In genomic region chr2:95077521-95077807, GRCh38 we compare ENCODE assay signal across 11 cellular contexts. TPM values are rescaled to one million over a fixed set of nuclear protein-coding genes. Genes with fewer than 3 reads are reported as not detected.
A peak's percentile ranks its signal among the peaks of the same experiment; 100 is the strongest.
DNase-seq lines count a peak whose midpoint lies in the region; ATAC-seq, FAIRE-seq and TF ChIP-seq lines count a peak whose summit lies in the region.
"Had no signal": no experiment of that assay in that cellular context is flagged by ENCODE, and none has a peak within 500 bp of the region (broad histone marks: within the 10 kb centered on the region; RNA-seq: fewer than 3 reads in every experiment).

No MANE protein-coding gene starts in this region.

- in situ Hi-C loops in IMR-90 (cut with MboI; ENCODE audit: low sequenced_read_pairs): loop anchor here (5.0 kb wide), 1 partner anchor 55 kb away; no protein-coding TSS in a partner anchor
- in situ Hi-C loops in K562 (cut with MboI): no loop called here

- no peak overlapping the region for H4K5ac ChIP-seq in IMR-90 (ENCODE audit: low read depth, low read length)

- no peak for TF ChIP-seq POLR2A in IMR-90 (IDR thresholded peaks at IDR 0.05; ENCODE audit: low read depth, low read length)
- no peak for TF ChIP-seq POLR2A in K562 (conservative IDR thresholded peaks at IDR 0.05)

- dilution Hi-C loops in IMR-90 (cut with HindIII; ENCODE audit: low sequenced_read_pairs, unreplicated experiment): no loop called here

- no peak overlapping the region for H2BK120ac ChIP-seq in IMR-90 (ENCODE audit: low read depth, low read length)

- no peak overlapping the region for H4K91ac ChIP-seq in IMR-90 (ENCODE audit: insufficient read depth, low read depth, low read length)

- POLR2A ChIA-PET in IMR-90 (lab: Charles Lee; ENCODE audit: unreplicated experiment): no interaction called here
- POLR2A ChIA-PET in K562 (lab: Yijun Ruan, JAX): interaction anchor here (1.2 kb wide), 1 partner anchor 14 kb away, joined by 5 read pairs; no protein-coding TSS in a partner anchor

- TF ChIP-seq CTCF in IMR-90 (conservative IDR thresholded peaks at IDR 0.05; ENCODE audit: low read depth, low read length) (no peak), K562 (IDR thresholded peaks at IDR 0.05 in 2 of 3, conservative IDR thresholded peaks at IDR 0.05 in 1 of 3; ENCODE audit: insufficient read depth in 2 of 3, low read depth in 1 of 3, low read length in 3 of 3) (peak in 2 of 3 experiments; percentile 3 to 21; a peak in 2 of 6 replicates), nephron (IDR thresholded peaks at IDR 0.05; ENCODE audit: unreplicated experiment in 3 of 3) (no peak)

- H3K4me3 ChIP-seq in IMR-90 (ENCODE audit: insufficient read depth, low read depth, low read length) (no peak overlapping the region), K562 (no peak overlapping the region)

- no peaks in the 10 kb centered on the region for H3K79me2 ChIP-seq in K562 (ENCODE audit: control insufficient read depth, insufficient read depth, low read length)

- H2BK15ac ChIP-seq in IMR-90 (ENCODE audit: low read depth, low read length): no peak overlapping the region

- peak overlapping the region; percentile 75 to 79 (median 79) for H3K4me3 Mint-ChIP-seq in nephron

- no peaks in the 10 kb centered on the region for H3K9me3 ChIP-seq in IMR-90 (ENCODE audit: control insufficient read depth, insufficient read depth, low read length)
- no peaks in the 10 kb centered on the region for H3K9me3 ChIP-seq in K562 (replicated peaks; ENCODE audit: control insufficient read depth, insufficient read depth, low read depth, low read length)
- H3K9me3 ChIP-seq: ovary had no signal

- FAIRE-seq in K562 (lab: Jason Lieb, UNC): no peak

- CTCF ChIA-PET in IMR-90 (lab: Yijun Ruan, JAX): interaction anchor here (0.7 to 1.6 kb wide), 3 partner anchors 12 to 75 kb away, joined by 3 to 11 read pairs (median 8); no protein-coding TSS in a partner anchor
- CTCF ChIA-PET in K562 (lab: Yijun Ruan, JAX; ENCODE audit: low intra/inter-chr PET ratio): interaction anchor here (0.6 to 1.9 kb wide), 3 partner anchors 124 to 238 kb away, joined by 3 to 11 read pairs (median 7); partner anchors contain the start of gene ZNF892

- H3K23ac ChIP-seq in IMR-90 (ENCODE audit: low read depth, low read length): no peak overlapping the region

- H3K27me3 ChIP-seq in IMR-90 (ENCODE audit: control insufficient read depth, insufficient read depth, low read length): peaks cover 41% of the 10 kb centered on the region
- peaks cover 9 to 60% of the 10 kb centered on the region in 2 experiments; a peak in 3 of 5 replicates for H3K27me3 ChIP-seq in K562 (ENCODE audit: control insufficient read depth in 2 of 2, insufficient read depth in 2 of 2, low read length in 2 of 2)
- H3K27me3 ChIP-seq: ovary had no signal

- 0 out of 2 replicates have a peak, but pooled peaks have one; percentile 5 for ATAC-seq in IMR-90 (ENCODE audit: low read depth)
- ATAC-seq in K562: peak; percentile 73
- no peak for ATAC-seq in GM21529 (IDR thresholded peaks at IDR 0.05; ENCODE audit: unreplicated experiment)

- H2AK5ac ChIP-seq in IMR-90 (ENCODE audit: low read depth, low read length): no peak overlapping the region

- H4K8ac ChIP-seq in IMR-90 (ENCODE audit: low read depth in 2 of 2, low read length in 2 of 2): no peak overlapping the region

- H4K20me1 ChIP-seq in IMR-90 (ENCODE audit: insufficient read depth, low read length) (no peaks in the 10 kb centered on the region), K562 (replicated peaks; ENCODE audit: control insufficient read depth, insufficient read depth, low read length) (no peaks in the 10 kb centered on the region; the same call in 1 of the 2 replicates)

- no peak overlapping the region for H2BK5ac ChIP-seq in IMR-90 (ENCODE audit: low read depth, low read length, poor library complexity, severe bottlenecking)

- DNase-seq in NCI-H146 (lab: John Stamatoyannopoulos, UW) (peak; percentile 52), NCI-H146 treated with DMSO at 0.1 percent for 48 hours (lab: John Stamatoyannopoulos, UW; ENCODE audit: unreplicated experiment) (no peak), IMR-90 (no peak), K562 (ENCODE audit: extremely low read depth in 1 of 4, low spot score in 3 of 4) (peak in 1 of 4 experiments; percentile 17), SIG-M5 (lab: John Stamatoyannopoulos, UW) (no peak)
- DNase-seq in NK-92 treated with Interleukin-12 subunit alpha and Interleukin-12 subunit beta, amount 100 ng/mL, for 24 hours (lab: John Stamatoyannopoulos, UW): no peak
- DNase-seq: ACHN; activated effector memory CD4-positive, alpha-beta T cell treated with Interleukin-2 at 50 U/mL for 16 hours; ovary had no signal

- H3K79me1 ChIP-seq in IMR-90 (ENCODE audit: low read depth in 1 of 2, low read length in 2 of 2): no peaks in the 10 kb centered on the region

- TF ChIP-seq RAD21 in IMR-90 (IDR thresholded peaks at IDR 0.05; ENCODE audit: low read length) (no peak), K562 (CRISPR knock-in tag; conservative IDR thresholded peaks at IDR 0.05 in 1 of 2, IDR thresholded peaks at IDR 0.05 in 1 of 2) (no peak)

- H3K27ac ChIP-seq in IMR-90 (ENCODE audit: insufficient read depth, low read length) (no peak overlapping the region), K562 (ENCODE audit: extremely low read depth, low read depth, low read length) (no peak overlapping the region)
- H3K27ac ChIP-seq: ovary had no signal

- H3K9me1 ChIP-seq in IMR-90 (ENCODE audit: insufficient read depth, low read length): no peaks in the 10 kb centered on the region
- H3K9me1 ChIP-seq in K562 (ENCODE audit: control insufficient read depth, insufficient read depth, low read length): no peaks in the 10 kb centered on the region

- BruUV-seq in IMR-90 (replicated peaks; lab: Mats Ljungman, UMichigan) (no TSS peak), K562 (replicated peaks; lab: Mats Ljungman, UMichigan) (no TSS peak)

- H3K14ac ChIP-seq in IMR-90 (replicated peaks; ENCODE audit: low read depth, low read length): no peak overlapping the region

- no peak overlapping the region for H3K9ac ChIP-seq in IMR-90 (ENCODE audit: low read depth, low read length)
- H3K9ac ChIP-seq in K562 (ENCODE audit: insufficient read depth in 1 of 2, low read depth in 2 of 2, low read length in 2 of 2): no peak overlapping the region

- H3K56ac ChIP-seq in IMR-90 (ENCODE audit: extremely low read depth, insufficient read depth, low read length): no peak overlapping the region

- intact Hi-C loops in IMR-90 (cut with micrococcal nuclease) (no loop called here), K562 (cut with micrococcal nuclease) (loop anchor here (5.0 kb wide), 1 partner anchor 130 kb away; the partner anchor contains the start of gene ZNF892)

- peaks cover 46% of the 10 kb centered on the region for H3K27me3 Mint-ChIP-seq in nephron (ENCODE audit: low read depth)

- H3K9me3 Mint-ChIP-seq in nephron: no peaks in the 10 kb centered on the region

- no peaks in the 10 kb centered on the region for H3K36me3 ChIP-seq in IMR-90 (ENCODE audit: control insufficient read depth, insufficient read depth, low read length)
- H3K36me3 ChIP-seq in K562 (ENCODE audit: control insufficient read depth, insufficient read depth, low read length): no peaks in the 10 kb centered on the region
- H3K36me3 ChIP-seq: ovary had no signal

- WGBS in IMR-90 (ENCODE audit: extremely low coverage in 2 of 2, insufficient read length in 1 of 2), 2 experiments: no CpG with 5 or more reads among the region's 3 CpGs
- WGBS in K562 (ENCODE audit: insufficient coverage, low coverage, missing lambda C conversion rate): 0% methylated on average over 3 of the region's 3 CpGs

- H3K36me3 Mint-ChIP-seq in nephron (ENCODE audit: low read depth): no peaks in the 10 kb centered on the region

- H3K18ac ChIP-seq in IMR-90 (ENCODE audit: low read depth, low read length): no peak overlapping the region

- no peaks in the 10 kb centered on the region for H3K4me1 ChIP-seq in IMR-90 (ENCODE audit: control insufficient read depth, insufficient read depth, low read length)
- peaks cover 0 to 10% of the 10 kb centered on the region in 2 experiments; a peak in 3 of 5 replicates for H3K4me1 ChIP-seq in K562 (replicated peaks in 1 of 2; ENCODE audit: control insufficient read depth in 2 of 2, insufficient read depth in 2 of 2, low read length in 2 of 2)

- H3K4me2 ChIP-seq in IMR-90 (ENCODE audit: low read depth, low read length) (no peak overlapping the region), K562 (ENCODE audit: insufficient read depth, low read length) (no peak overlapping the region)

- H3K4me1 Mint-ChIP-seq in nephron: peaks cover 15% of the 10 kb centered on the region

- no peak overlapping the region for H2BK20ac ChIP-seq in IMR-90 (ENCODE audit: low read depth, low read length)

- no peak overlapping the region for H3K4ac ChIP-seq in IMR-90 (ENCODE audit: low read depth, low read length)

- H2AFZ ChIP-seq in IMR-90 (replicated peaks; ENCODE audit: low read length, poor library complexity) (peak overlapping the region; percentile 78), K562 (ENCODE audit: low read depth, low read length) (no peak overlapping the region)

- no peak overlapping the region for H2AK9ac ChIP-seq in IMR-90 (replicated peaks; ENCODE audit: low read depth, low read length, poor library complexity)

- TF ChIP-seq EP300 in K562 (IDR thresholded peaks at IDR 0.05; ENCODE audit: low read length): no peak

- H3K27ac Mint-ChIP-seq in nephron: peak overlapping the region in 1 of 3 experiments; percentile 16

RNA-seq across cellular contexts. Expression of gene MRPS5, which starts 44.1 kb away (rescaled TPM):
- total RNA-seq in IMR-90 (2012; rRNA removed): 27.6 and 35.8 TPM in 2 replicates
- polyA plus RNA-seq in IMR-90 (2012; rRNA removed): 42.5 and 44.1 TPM in 2 replicates
- polyA plus RNA-seq in IMR-90 (2012; cell fraction: cytosol; rRNA removed): 24.9 and 28.4 TPM in 2 replicates
- polyA plus RNA-seq in IMR-90 (2012; cell fraction: nucleus; rRNA removed; ENCODE audit: low replicate concordance): 49.4 and 110 TPM in 2 replicates
- 66.4 and 131 TPM in 2 replicates for total RNA-seq in K562 (2011; cell fraction: chromatin; rRNA removed; ENCODE audit: low replicate concordance)
- 51.5 and 69.3 TPM in 2 replicates for total RNA-seq in K562 (2011; cell fraction: nucleolus; rRNA removed)
- total RNA-seq in K562 (2011; cell fraction: nucleoplasm; rRNA removed): 82.0 and 106 TPM in 2 replicates
- total RNA-seq in K562 (2014; rRNA removed): 147 and 148 TPM in 2 replicates
- 110 and 115 TPM in 2 replicates for total RNA-seq in K562 (2014; rRNA removed; fragmentation: Illumina TruSeq; extraction: Trizol)
- 121 and 129 TPM in 2 replicates for total RNA-seq in K562 (2015; rRNA removed; fragmentation: Illumina TruSeq; extraction: Trizol)
- total RNA-seq in K562 (2021): 90.7 and 92.1 TPM in 2 replicates
- polyA plus RNA-seq in K562 (2011; rRNA removed): 87.7 and 115 TPM in 2 replicates
- polyA plus RNA-seq in K562 (2011; cell fraction: cytosol; rRNA removed): 69.2 and 80.0 TPM in 2 replicates
- 109 and 150 TPM in 2 replicates for polyA plus RNA-seq in K562 (2011; cell fraction: nucleus; rRNA removed)
- polyA plus RNA-seq in K562 (2012): 70.1 and 91.3 TPM in 2 replicates
- polyA plus RNA-seq in K562 (2014; fragmentation: Illumina TruSeq; extraction: Trizol): 113 and 150 TPM in 2 replicates
- polyA plus RNA-seq in K562 (2014; fragmentation: Nextera tagmentation; extraction: Ambion mirVana): 100 to 1,000 TPM in 1 of 2 experiments, 10 to 100 TPM in 1; 85.0 to 118 TPM
- 162 and 170 TPM in 2 replicates for polyA plus RNA-seq in K562 (2014; rRNA removed)
- 71.8 and 80.3 TPM in 2 replicates for polyA minus RNA-seq in K562 (2011; rRNA and poly(A)+ RNA removed)
- polyA minus RNA-seq in K562 (2011; cell fraction: cytosol; rRNA and poly(A)+ RNA removed): 32.1 and 35.6 TPM in 2 replicates
- polyA minus RNA-seq in K562 (2011; cell fraction: nucleus; rRNA and poly(A)+ RNA removed): 47.5 and 52.8 TPM in 2 replicates

RNA-seq across cellular contexts. Expression of gene MAL, which starts 52.0 kb away (rescaled TPM):
- total RNA-seq in IMR-90 (2012; rRNA removed) (not detected in 2 replicates), K562 (2014; rRNA removed) (not detected in 2 replicates), K562 (2014; rRNA removed; fragmentation: Illumina TruSeq; extraction: Trizol) (not detected in 2 replicates), K562 (2015; rRNA removed; fragmentation: Illumina TruSeq; extraction: Trizol) (not detected in 2 replicates), K562 (2021) (not detected in 2 replicates)
- polyA plus RNA-seq in IMR-90 (2012; rRNA removed) (not detected in 2 replicates), K562 (2011; rRNA removed) (not detected in 2 replicates), K562 (2014; fragmentation: Illumina TruSeq; extraction: Trizol) (not detected in 2 replicates), K562 (2014; fragmentation: Nextera tagmentation; extraction: Ambion mirVana) (not detected), K562 (2014; rRNA removed) (not detected in 2 replicates)
- not detected in 2 replicates for polyA plus RNA-seq in IMR-90 (2012; cell fraction: cytosol; rRNA removed)
- polyA plus RNA-seq in IMR-90 (2012; cell fraction: nucleus; rRNA removed; ENCODE audit: low replicate concordance): not detected in 2 replicates
- not detected in 2 replicates for total RNA-seq in K562 (2011; cell fraction: chromatin; rRNA removed; ENCODE audit: low replicate concordance)
- not detected in 2 replicates for total RNA-seq in K562 (2011; cell fraction: nucleolus; rRNA removed)
- not detected in 2 replicates for total RNA-seq in K562 (2011; cell fraction: nucleoplasm; rRNA removed)
- polyA plus RNA-seq in K562 (2011; cell fraction: cytosol; rRNA removed): not detected in 2 replicates
- polyA plus RNA-seq in K562 (2011; cell fraction: nucleus; rRNA removed): not detected in 2 replicates
- polyA plus RNA-seq in K562 (2012): not detected in 2 replicates
- polyA minus RNA-seq in K562 (2011; rRNA and poly(A)+ RNA removed): not detected in 2 replicates
- not detected in 2 replicates for polyA minus RNA-seq in K562 (2011; cell fraction: cytosol; rRNA and poly(A)+ RNA removed)
- not detected in 2 replicates for polyA minus RNA-seq in K562 (2011; cell fraction: nucleus; rRNA and poly(A)+ RNA removed)

Comparison
In these comparisons a context has a peak if more than half of its experiments do, and no peak if none do; other contexts are left out.
1. CTCF ChIP-seq: peak in K562 (2 of 3); none in IMR-90 (single experiment) and nephron (0 of 3).